In genomic region chr3:162643245-162643644, GRCh38 we compare ENCODE assay signal across 1 cellular context.
TF ChIP-seq lines count a peak whose summit lies in the region.

No MANE protein-coding gene starts in this region.

TF ChIP-seq in GM23338, 12 proteins besides CTCF, POLR2A, EP300 and RAD21 (continued from another document):
- TF ChIP-seq, protein P1, sequence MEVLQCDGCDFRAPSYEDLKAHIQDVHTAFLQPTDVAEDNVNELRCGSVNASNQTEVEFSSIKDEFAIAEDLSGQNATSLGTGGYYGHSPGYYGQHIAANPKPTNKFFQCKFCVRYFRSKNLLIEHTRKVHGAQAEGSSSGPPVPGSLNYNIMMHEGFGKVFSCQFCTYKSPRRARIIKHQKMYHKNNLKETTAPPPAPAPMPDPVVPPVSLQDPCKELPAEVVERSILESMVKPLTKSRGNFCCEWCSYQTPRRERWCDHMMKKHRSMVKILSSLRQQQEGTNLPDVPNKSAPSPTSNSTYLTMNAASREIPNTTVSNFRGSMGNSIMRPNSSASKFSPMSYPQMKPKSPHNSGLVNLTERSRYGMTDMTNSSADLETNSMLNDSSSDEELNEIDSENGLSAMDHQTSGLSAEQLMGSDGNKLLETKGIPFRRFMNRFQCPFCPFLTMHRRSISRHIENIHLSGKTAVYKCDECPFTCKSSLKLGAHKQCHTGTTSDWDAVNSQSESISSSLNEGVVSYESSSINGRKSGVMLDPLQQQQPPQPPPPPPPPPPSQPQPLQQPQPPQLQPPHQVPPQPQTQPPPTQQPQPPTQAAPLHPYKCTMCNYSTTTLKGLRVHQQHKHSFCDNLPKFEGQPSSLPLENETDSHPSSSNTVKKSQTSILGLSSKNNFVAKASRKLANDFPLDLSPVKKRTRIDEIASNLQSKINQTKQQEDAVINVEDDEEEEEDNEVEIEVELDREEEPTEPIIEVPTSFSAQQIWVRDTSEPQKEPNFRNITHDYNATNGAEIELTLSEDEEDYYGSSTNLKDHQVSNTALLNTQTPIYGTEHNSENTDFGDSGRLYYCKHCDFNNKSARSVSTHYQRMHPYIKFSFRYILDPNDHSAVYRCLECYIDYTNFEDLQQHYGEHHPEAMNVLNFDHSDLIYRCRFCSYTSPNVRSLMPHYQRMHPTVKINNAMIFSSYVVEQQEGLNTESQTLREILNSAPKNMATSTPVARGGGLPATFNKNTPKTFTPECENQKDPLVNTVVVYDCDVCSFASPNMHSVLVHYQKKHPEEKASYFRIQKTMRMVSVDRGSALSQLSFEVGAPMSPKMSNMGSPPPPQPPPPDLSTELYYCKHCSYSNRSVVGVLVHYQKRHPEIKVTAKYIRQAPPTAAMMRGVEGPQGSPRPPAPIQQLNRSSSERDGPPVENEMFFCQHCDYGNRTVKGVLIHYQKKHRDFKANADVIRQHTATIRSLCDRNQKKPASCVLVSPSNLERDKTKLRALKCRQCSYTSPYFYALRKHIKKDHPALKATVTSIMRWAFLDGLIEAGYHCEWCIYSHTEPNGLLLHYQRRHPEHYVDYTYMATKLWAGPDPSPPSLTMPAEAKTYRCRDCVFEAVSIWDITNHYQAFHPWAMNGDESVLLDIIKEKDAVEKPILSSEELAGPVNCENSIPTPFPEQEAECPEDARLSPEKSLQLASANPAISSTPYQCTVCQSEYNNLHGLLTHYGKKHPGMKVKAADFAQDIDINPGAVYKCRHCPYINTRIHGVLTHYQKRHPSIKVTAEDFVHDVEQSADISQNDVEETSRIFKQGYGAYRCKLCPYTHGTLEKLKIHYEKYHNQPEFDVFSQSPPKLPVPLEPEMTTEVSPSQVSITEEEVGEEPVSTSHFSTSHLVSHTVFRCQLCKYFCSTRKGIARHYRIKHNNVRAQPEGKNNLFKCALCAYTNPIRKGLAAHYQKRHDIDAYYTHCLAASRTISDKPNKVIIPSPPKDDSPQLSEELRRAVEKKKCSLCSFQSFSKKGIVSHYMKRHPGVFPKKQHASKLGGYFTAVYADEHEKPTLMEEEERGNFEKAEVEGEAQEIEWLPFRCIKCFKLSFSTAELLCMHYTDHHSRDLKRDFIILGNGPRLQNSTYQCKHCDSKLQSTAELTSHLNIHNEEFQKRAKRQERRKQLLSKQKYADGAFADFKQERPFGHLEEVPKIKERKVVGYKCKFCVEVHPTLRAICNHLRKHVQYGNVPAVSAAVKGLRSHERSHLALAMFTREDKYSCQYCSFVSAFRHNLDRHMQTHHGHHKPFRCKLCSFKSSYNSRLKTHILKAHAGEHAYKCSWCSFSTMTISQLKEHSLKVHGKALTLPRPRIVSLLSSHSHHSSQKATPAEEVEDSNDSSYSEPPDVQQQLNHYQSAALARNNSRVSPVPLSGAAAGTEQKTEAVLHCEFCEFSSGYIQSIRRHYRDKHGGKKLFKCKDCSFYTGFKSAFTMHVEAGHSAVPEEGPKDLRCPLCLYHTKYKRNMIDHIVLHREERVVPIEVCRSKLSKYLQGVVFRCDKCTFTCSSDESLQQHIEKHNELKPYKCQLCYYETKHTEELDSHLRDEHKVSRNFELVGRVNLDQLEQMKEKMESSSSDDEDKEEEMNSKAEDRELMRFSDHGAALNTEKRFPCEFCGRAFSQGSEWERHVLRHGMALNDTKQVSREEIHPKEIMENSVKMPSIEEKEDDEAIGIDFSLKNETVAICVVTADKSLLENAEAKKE (CRISPR knock-in tag; IDR thresholded peaks at IDR 0.05), result no peak
